Comparison of ENCODE assay signal across 9 cellular contexts in the genomic region with DNA sequence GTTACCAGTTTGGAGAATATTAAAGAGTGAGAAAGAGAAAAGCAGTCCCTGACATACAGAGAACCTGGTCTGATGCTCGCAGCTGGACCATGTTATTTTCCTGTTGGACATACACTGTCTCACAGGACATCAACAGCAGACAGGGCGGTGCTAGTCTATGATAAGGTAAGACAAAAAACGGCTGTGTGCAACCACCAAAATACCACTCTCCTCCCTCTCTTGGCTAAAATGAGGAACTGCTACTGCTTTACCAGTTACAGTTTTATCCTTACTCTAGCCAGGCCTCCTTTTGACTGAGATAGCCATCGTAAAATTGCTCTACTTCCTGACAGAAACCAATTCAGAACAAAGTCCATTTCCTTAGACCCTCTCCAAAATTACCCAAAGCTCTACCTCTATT. TPM values are rescaled to one million over a fixed set of nuclear protein-coding genes. Genes with fewer than 3 reads are reported as not detected.
DNase-seq lines count a peak whose midpoint lies in the region; ATAC-seq, FAIRE-seq and TF ChIP-seq lines count a peak whose summit lies in the region.
"Had no signal": no experiment of that assay in that cellular context is flagged by ENCODE, and none has a peak within 500 bp of the region (broad histone marks: within the 10 kb centered on the region; RNA-seq: fewer than 3 reads in every experiment).

No MANE protein-coding gene starts in this region.

- no peaks in the 10 kb centered on the region for H3K36me3 ChIP-seq in lower lobe of right lung

- TF ChIP-seq CTCF in AG09309 (IDR thresholded peaks at IDR 0.05; ENCODE audit: control insufficient read depth, insufficient read depth, low read depth, low read length, missing control alignments) (peak; percentile 12), lower lobe of right lung (IDR thresholded peaks at IDR 0.05) (peak; percentile 16)

- no peak overlapping the region for H3K27ac ChIP-seq in lower lobe of right lung
- H3K27ac ChIP-seq: skin epidermis had no signal

- H3K4me1 ChIP-seq in lower lobe of right lung: peaks cover 9% of the 10 kb centered on the region

- FAIRE-seq in HTR-8/SVneo (lab: Jason Lieb, UNC): no peak

- ATAC-seq in GM19023 (IDR thresholded peaks at IDR 0.05; ENCODE audit: unreplicated experiment): peak; percentile 98
- ATAC-seq in HG03064 (IDR thresholded peaks at IDR 0.05; ENCODE audit: low read depth, unreplicated experiment): peak; percentile 97
- peak; percentile 54 to 63 for ATAC-seq in lower lobe of right lung

- intact Hi-C loops in lower lobe of right lung (cut with DNase I): no loop called here

- H3K4me3 ChIP-seq in AG09309 (ENCODE audit: control insufficient read depth, low read depth, low read length) (no peak overlapping the region), lower lobe of right lung (no peak overlapping the region)
- H3K4me3 ChIP-seq: skin epidermis had no signal

- no peaks in the 10 kb centered on the region for H3K27me3 ChIP-seq in lower lobe of right lung (ENCODE audit: low read depth)

- H3K9me3 ChIP-seq in lower lobe of right lung: no peaks in the 10 kb centered on the region

- DNase-seq in AG09309 (ENCODE audit: low read depth) (no peak), SIG-M5 (lab: John Stamatoyannopoulos, UW) (peak; percentile 49), lower lobe of right lung (no peak), NCI-H1930 (lab: John Stamatoyannopoulos, UW) (no peak), HTR-8/SVneo (ENCODE audit: insufficient read length, low spot score) (no peak), ecto neural progenitor cell (ENCODE audit: low spot score) (no peak)

RNA-seq across cellular contexts. Expression of a gene that starts 47.0 kb away (rescaled TPM):
- total RNA-seq in lower lobe of right lung: 71.5 TPM
